8 cellular contexts compared by ENCODE assay signal in the genomic region with DNA sequence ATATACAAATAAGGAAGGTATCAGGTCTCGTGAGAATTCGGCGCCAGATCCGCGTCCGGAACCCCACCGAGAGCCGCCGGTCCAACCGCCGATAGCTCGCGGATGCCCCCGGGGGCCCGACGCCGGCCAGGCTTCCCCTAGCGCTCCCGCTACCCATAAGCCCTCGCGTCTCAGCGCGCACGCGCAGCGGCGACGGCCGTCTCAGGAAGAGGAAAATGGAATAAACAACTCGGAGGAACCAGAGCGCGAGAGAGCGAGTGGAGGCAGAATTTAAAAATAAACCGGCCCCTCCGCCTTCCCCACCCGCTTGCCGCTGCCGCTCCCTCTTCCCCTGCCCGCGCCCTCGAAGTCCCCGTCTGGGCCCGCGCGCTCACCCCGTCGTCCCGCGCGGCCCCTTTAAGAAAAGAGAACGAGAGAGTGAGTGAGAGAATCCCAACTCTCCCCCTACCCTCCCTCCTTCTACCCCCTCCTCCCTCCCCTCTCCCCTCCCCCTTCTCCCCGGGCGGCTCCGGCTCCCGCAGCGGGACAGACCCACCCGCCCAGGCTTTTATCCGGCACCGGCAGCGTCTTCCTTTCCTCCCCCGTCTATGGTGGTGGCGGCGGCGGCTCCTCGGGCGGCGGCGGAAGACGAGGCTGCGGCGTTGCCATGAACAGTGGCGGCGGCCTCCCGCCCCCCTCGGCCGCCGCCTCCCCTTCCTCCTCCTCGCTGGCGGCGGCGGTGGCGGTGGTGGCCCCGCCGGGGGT. TPM values are rescaled to one million over a fixed set of nuclear protein-coding genes. Genes with fewer than 3 reads are reported as not detected.
DNase-seq lines count a peak whose midpoint lies in the region; ATAC-seq lines count a peak whose summit lies in the region.

A gene with protein sequence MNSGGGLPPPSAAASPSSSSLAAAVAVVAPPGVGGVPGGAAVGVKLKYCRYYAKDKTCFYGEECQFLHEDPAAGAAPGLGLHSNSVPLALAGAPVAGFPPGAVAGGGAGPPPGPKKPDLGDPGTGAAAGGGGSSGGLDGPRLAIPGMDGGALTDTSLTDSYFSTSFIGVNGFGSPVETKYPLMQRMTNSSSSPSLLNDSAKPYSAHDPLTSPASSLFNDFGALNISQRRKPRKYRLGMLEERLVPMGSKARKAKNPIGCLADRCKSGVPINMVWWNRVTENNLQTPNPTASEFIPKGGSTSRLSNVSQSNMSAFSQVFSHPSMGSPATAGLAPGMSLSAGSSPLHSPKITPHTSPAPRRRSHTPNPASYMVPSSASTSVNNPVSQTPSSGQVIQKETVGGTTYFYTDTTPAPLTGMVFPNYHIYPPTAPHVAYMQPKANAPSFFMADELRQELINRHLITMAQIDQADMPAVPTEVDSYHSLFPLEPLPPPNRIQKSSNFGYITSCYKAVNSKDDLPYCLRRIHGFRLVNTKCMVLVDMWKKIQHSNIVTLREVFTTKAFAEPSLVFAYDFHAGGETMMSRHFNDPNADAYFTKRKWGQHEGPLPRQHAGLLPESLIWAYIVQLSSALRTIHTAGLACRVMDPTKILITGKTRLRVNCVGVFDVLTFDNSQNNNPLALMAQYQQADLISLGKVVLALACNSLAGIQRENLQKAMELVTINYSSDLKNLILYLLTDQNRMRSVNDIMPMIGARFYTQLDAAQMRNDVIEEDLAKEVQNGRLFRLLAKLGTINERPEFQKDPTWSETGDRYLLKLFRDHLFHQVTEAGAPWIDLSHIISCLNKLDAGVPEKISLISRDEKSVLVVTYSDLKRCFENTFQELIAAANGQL (plus strand): TSS at position 534 of the 744 bp plus-strand sequence. CDS start 113 bp downstream, at position 647.

- CTCF ChIA-PET in activated CD4-positive, alpha-beta T cell treated with anti-CD3 and anti-CD28 coated beads, Interleukin-2, amount 10 ng/mL, durations not matched to agents 7 days and 5 days (lab: Charles Lee) = interaction anchor here (0.6 to 0.7 kb wide), 3 partner anchors 43 to 279 kb away, joined by 3 to 6 read pairs (median 4); no protein-coding TSS in a partner anchor

- DNase-seq in Ammon's horn (ENCODE audit: low spot score) (peak; percentile 89), NCI-H526 treated with DMSO at 0.1 percent for 48 hours (lab: John Stamatoyannopoulos, UW) (peak; percentile 90), cortex of kidney (lab: John Stamatoyannopoulos, UW) (peak; percentile 26), left lobe of liver (ENCODE audit: low spot score) (peak; percentile 93)
- DNase-seq in activated CD4-positive, alpha-beta T cell treated with anti-CD3 and anti-CD28 coated beads, Interleukin-2, amount 10 ng/mL, durations not matched to agents 7 days and 5 days = peak; percentile 93
- peak; percentile 87 for DNase-seq in stimulated activated CD4-positive, alpha-beta T cell treated with anti-CD3 and anti-CD28 coated beads, Interleukin-2, amount 100 ng/mL, for 4 hours (ENCODE audit: low read depth)

- peak within 1 kb of the TSS; percentile 99 for H3K27ac Mint-ChIP-seq in activated CD4-positive, alpha-beta T cell treated with anti-CD3 and anti-CD28 coated beads, Interleukin-2, amount 10 ng/mL, durations not matched to agents 7 days and 5 days

- ATAC-seq in GM19035 (IDR thresholded peaks at IDR 0.05; ENCODE audit: unreplicated experiment) (peak; percentile 62), HG03354 (IDR thresholded peaks at IDR 0.05; ENCODE audit: poor library complexity, severe bottlenecking, unreplicated experiment) (peak; percentile 61), left lobe of liver (peak; percentile 78)

- H3K4me3 Mint-ChIP-seq in activated CD4-positive, alpha-beta T cell treated with anti-CD3 and anti-CD28 coated beads, Interleukin-2, amount 10 ng/mL, durations not matched to agents 7 days and 5 days = peak within 1 kb of the TSS; percentile 93

- POLR2A ChIA-PET in activated CD4-positive, alpha-beta T cell treated with anti-CD3 and anti-CD28 coated beads, Interleukin-2, amount 10 ng/mL, durations not matched to agents 7 days and 5 days (lab: Charles Lee) = no interaction called here

- no peaks in the 10 kb centered on the region for H3K27me3 Mint-ChIP-seq in activated CD4-positive, alpha-beta T cell treated with anti-CD3 and anti-CD28 coated beads, Interleukin-2, amount 10 ng/mL, durations not matched to agents 7 days and 5 days

- H3K36me3 Mint-ChIP-seq in activated CD4-positive, alpha-beta T cell treated with anti-CD3 and anti-CD28 coated beads, Interleukin-2, amount 10 ng/mL, durations not matched to agents 7 days and 5 days (ENCODE audit: low read depth) = peaks cover 12% of the 10 kb centered on the region

- H3K9me3 Mint-ChIP-seq in activated CD4-positive, alpha-beta T cell treated with anti-CD3 and anti-CD28 coated beads, Interleukin-2, amount 10 ng/mL, durations not matched to agents 7 days and 5 days = no peaks in the 10 kb centered on the region

- H3K4me1 Mint-ChIP-seq in activated CD4-positive, alpha-beta T cell treated with anti-CD3 and anti-CD28 coated beads, Interleukin-2, amount 10 ng/mL, durations not matched to agents 7 days and 5 days = peaks cover 47% of the 10 kb centered on the region

RNA-seq across cellular contexts. Expression of the gene that starts here (rescaled TPM):
- 10 to 100 TPM; 46.1 to 47.1 TPM for total RNA-seq in activated CD4-positive, alpha-beta T cell treated with anti-CD3 and anti-CD28 coated beads, Interleukin-2, amount 10 ng/mL, durations not matched to agents 7 days and 5 days
- 8.0 TPM for total RNA-seq in left lobe of liver

Comparison
In these comparisons a context has a peak if more than half of its experiments do, and no peak if none do; other contexts are left out.
1. Peak in every context shown above with its lines: DNase-seq and ATAC-seq.
2. DNase-seq: peak in every context shown above with its lines; median percentile 93 in activated CD4-positive, alpha-beta T cell treated with anti-CD3 and anti-CD28 coated beads, Interleukin-2, amount 10 ng/mL, durations not matched to agents 7 days and 5 days; 93 in left lobe of liver; 90 in NCI-H526 treated with DMSO at 0.1 percent for 48 hours; 89 in Ammon's horn; 87 in stimulated activated CD4-positive, alpha-beta T cell treated with anti-CD3 and anti-CD28 coated beads, Interleukin-2, amount 100 ng/mL, for 4 hours; 26 in cortex of kidney.